18 cellular contexts compared by ENCODE assay signal in the genomic region with DNA sequence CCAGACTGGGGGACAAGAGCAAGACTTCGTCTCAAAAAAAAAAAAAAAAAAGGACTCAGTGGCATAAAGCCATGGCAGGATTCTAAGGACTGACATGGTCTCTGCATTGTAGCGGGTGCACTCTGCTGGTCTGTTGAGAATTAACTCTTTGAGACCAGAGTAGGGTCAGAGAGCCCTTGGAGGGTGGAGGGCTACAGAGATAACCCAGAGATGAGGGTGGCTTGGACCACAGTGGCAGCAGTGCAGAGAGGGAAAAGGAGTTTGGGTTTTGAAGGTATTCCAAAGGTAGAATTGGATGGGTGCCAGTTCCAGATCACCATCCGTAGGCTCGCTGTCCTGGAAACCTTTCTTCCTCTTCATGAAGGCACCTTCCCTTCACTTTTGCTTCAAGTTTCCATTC. TPM values are rescaled to one million over a fixed set of nuclear protein-coding genes. Genes with fewer than 3 reads are reported as not detected.
DNase-seq lines count a peak whose midpoint lies in the region; ATAC-seq and TF ChIP-seq lines count a peak whose summit lies in the region.
"Had no signal": no experiment of that assay in that cellular context is flagged by ENCODE, and none has a peak within 500 bp of the region (broad histone marks: within the 10 kb centered on the region; RNA-seq: fewer than 3 reads in every experiment).

No MANE protein-coding gene starts in this region.

- no peaks in the 10 kb centered on the region for H3K36me3 Mint-ChIP-seq in natural killer cell
- no peaks in the 10 kb centered on the region for H3K36me3 Mint-ChIP-seq in natural killer cell treated with Interleukin-12 subunit alpha and Interleukin-12 subunit beta and Interleukin-15 and Interleukin-18, amount 100 ng/mL, for 72 hours
- no peaks in the 10 kb centered on the region for H3K36me3 Mint-ChIP-seq in WTC11

- H3K9ac ChIP-seq in mesenchymal stem cell (ENCODE audit: low read length) = peak overlapping the region; percentile 50

- POLR2A ChIA-PET in WTC11 (lab: Charles Lee) = no interaction called here

- no peak overlapping the region for H2BK12ac ChIP-seq in mesenchymal stem cell (ENCODE audit: low read length in 2 of 2)

- CTCF ChIA-PET in WTC11 (lab: Charles Lee) = interaction anchor here (0.7 to 2.1 kb wide), 2 partner anchors 15 to 351 kb away, joined by 4 to 6 read pairs; no protein-coding TSS in a partner anchor

- no peak overlapping the region for H3K4me3 Mint-ChIP-seq in natural killer cell
- no peak overlapping the region for H3K4me3 Mint-ChIP-seq in natural killer cell treated with Interleukin-12 subunit alpha and Interleukin-12 subunit beta and Interleukin-15 and Interleukin-18, amount 100 ng/mL, for 72 hours
- H3K4me3 Mint-ChIP-seq in WTC11 = peak overlapping the region; percentile 16; the same call in 1 of the 2 replicates

- H3K27me3 ChIP-seq in mesenchymal stem cell (ENCODE audit: control insufficient read depth in 1 of 2, insufficient read depth in 1 of 2, low read length in 2 of 2) = no peaks in the 10 kb centered on the region
- no peaks in the 10 kb centered on the region for H3K27me3 ChIP-seq in body of pancreas
- H3K27me3 ChIP-seq: dorsolateral prefrontal cortex, testis had no signal

- H3K27ac Mint-ChIP-seq in natural killer cell (peak overlapping the region; percentile 56 to 100), WTC11 (no peak overlapping the region)
- no peak overlapping the region for H3K27ac Mint-ChIP-seq in natural killer cell treated with Interleukin-12 subunit alpha and Interleukin-12 subunit beta and Interleukin-15 and Interleukin-18, amount 100 ng/mL, for 72 hours

- TF ChIP-seq CTCF in natural killer cell (IDR thresholded peaks at IDR 0.05) (no peak), WTC11 (IDR thresholded peaks at IDR 0.05) (no peak), body of pancreas (IDR thresholded peaks at IDR 0.05) (no peak)

- ATAC-seq in natural killer cell = no peak
- ATAC-seq in natural killer cell treated with Interleukin-12 subunit alpha and Interleukin-12 subunit beta and Interleukin-15 and Interleukin-18, amount 100 ng/mL, for 72 hours = no peak
- no peak for ATAC-seq in WTC11
- no peak for ATAC-seq in HG02973 (IDR thresholded peaks at IDR 0.05; ENCODE audit: unreplicated experiment)
- ATAC-seq in GM19455 (IDR thresholded peaks at IDR 0.05; ENCODE audit: unreplicated experiment) = no peak
- ATAC-seq in body of pancreas = no peak
- ATAC-seq: activated CD8-positive, alpha-beta T cell treated with anti-CD3 and anti-CD28 coated beads for 36 hours; right cardiac atrium had no signal

- H2AK5ac ChIP-seq in mesenchymal stem cell (ENCODE audit: low read length, severe bottlenecking) = no peak overlapping the region

- DNase-seq in natural killer cell = no peak
- DNase-seq in natural killer cell treated with Interleukin-12 subunit alpha and Interleukin-12 subunit beta and Interleukin-15 and Interleukin-18, amount 100 ng/mL, for 72 hours (ENCODE audit: low spot score) = no peak
- DNase-seq in WTC11 (ENCODE audit: low spot score) = no peak
- no peak for DNase-seq in mesenchymal stem cell
- no peak for DNase-seq in Ammon's horn (ENCODE audit: low spot score)
- no peak for DNase-seq in body of pancreas
- DNase-seq: activated CD8-positive, alpha-beta T cell treated with anti-CD3 and anti-CD28 coated beads for 36 hours; AML-193; NCI-H1694 treated with DMSO at 0.1 percent for 48 hours; NCI-H510A; stimulated activated CD4-positive, alpha-beta T cell treated with anti-CD3 and anti-CD28 coated beads, Interleukin-2, amount 100 ng/mL, for 24 hours; testis had no signal

- no peak overlapping the region for H2BK15ac ChIP-seq in mesenchymal stem cell (ENCODE audit: low read depth, poor library complexity, severe bottlenecking)

- no peak for TF ChIP-seq POLR2A in body of pancreas (IDR thresholded peaks at IDR 0.05)

- H3K9me3 Mint-ChIP-seq in natural killer cell (no peaks in the 10 kb centered on the region), WTC11 (no peaks in the 10 kb centered on the region)
- no peaks in the 10 kb centered on the region for H3K9me3 Mint-ChIP-seq in natural killer cell treated with Interleukin-12 subunit alpha and Interleukin-12 subunit beta and Interleukin-15 and Interleukin-18, amount 100 ng/mL, for 72 hours
- H3K9me3 Mint-ChIP-seq: activated CD8-positive, alpha-beta T cell treated with anti-CD3 and anti-CD28 coated beads for 36 hours had no signal

- no peak overlapping the region for H3K4ac ChIP-seq in mesenchymal stem cell (ENCODE audit: low read depth in 1 of 2, low read length in 2 of 2)

- H3K4me3 ChIP-seq in mesenchymal stem cell (ENCODE audit: insufficient read depth in 1 of 2, low read depth in 1 of 2, low read length in 2 of 2) (peak overlapping the region in 1 of 2 experiments; percentile 44), body of pancreas (no peak overlapping the region)

- H3K23ac ChIP-seq in mesenchymal stem cell (ENCODE audit: low read length in 2 of 2) = no peak overlapping the region

- peaks cover 18 to 27% of the 10 kb centered on the region in 2 donors for H3K4me1 Mint-ChIP-seq in natural killer cell
- peaks cover 18 to 22% of the 10 kb centered on the region in 2 donors for H3K4me1 Mint-ChIP-seq in natural killer cell treated with Interleukin-12 subunit alpha and Interleukin-12 subunit beta and Interleukin-15 and Interleukin-18, amount 100 ng/mL, for 72 hours (ENCODE audit: low read depth in 2 of 2)
- H3K4me1 Mint-ChIP-seq in WTC11 = peaks cover 20% of the 10 kb centered on the region

- peaks cover 17% of the 10 kb centered on the region for H3K79me1 ChIP-seq in mesenchymal stem cell (replicated peaks; ENCODE audit: low read length, poor library complexity, severe bottlenecking)

- H3K36me3 ChIP-seq in mesenchymal stem cell (ENCODE audit: control insufficient read depth in 1 of 2, insufficient read depth in 2 of 2, low read depth in 1 of 2, low read length in 2 of 2) = peaks cover 0 to 7% of the 10 kb centered on the region in 2 experiments
- H3K36me3 ChIP-seq in body of pancreas (replicated peaks in 1 of 2; ENCODE audit: insufficient read depth in 1 of 2, low read depth in 2 of 2) = no peaks in the 10 kb centered on the region
- H3K36me3 ChIP-seq: esophagus muscularis mucosa, neutrophil had no signal

- WGBS in mesenchymal stem cell = 96% methylated on average over 2 of the region's 4 CpGs
- 50 to 55% methylated on average over 4 of the region's 4 CpGs for WGBS in body of pancreas, 2 donors

- intact Hi-C loops in natural killer cell (cut with micrococcal nuclease) (no loop called here), body of pancreas (cut with DNase I) (loop anchor here (10.0 kb wide), 1 partner anchor 175 kb away; no protein-coding TSS in a partner anchor)

- H3K27ac ChIP-seq in mesenchymal stem cell (ENCODE audit: low read length, poor library complexity, severe bottlenecking) = no peak overlapping the region
- peak overlapping the region in 1 of 4 donors; percentile 5 for H3K27ac ChIP-seq in body of pancreas

- no peak overlapping the region for H3K18ac ChIP-seq in mesenchymal stem cell (ENCODE audit: low read depth in 1 of 2, low read length in 2 of 2)

- H4K8ac ChIP-seq in mesenchymal stem cell (ENCODE audit: low read length) = no peak overlapping the region

- H2BK120ac ChIP-seq in mesenchymal stem cell (ENCODE audit: low read depth, low read length) = no peak overlapping the region

- no peak overlapping the region for H2BK5ac ChIP-seq in mesenchymal stem cell (ENCODE audit: low read depth, low read length, poor library complexity, severe bottlenecking)

- H3K14ac ChIP-seq in mesenchymal stem cell (ENCODE audit: low read length in 2 of 2) = no peak overlapping the region

- peaks cover 9% of the 10 kb centered on the region for H3K4me1 ChIP-seq in mesenchymal stem cell (ENCODE audit: control insufficient read depth, insufficient read depth, low read depth, low read length)
- H3K4me1 ChIP-seq in body of pancreas = peaks cover 30% of the 10 kb centered on the region

- H4K91ac ChIP-seq in mesenchymal stem cell (ENCODE audit: low read length) = no peak overlapping the region

- H3K9me3 ChIP-seq in mesenchymal stem cell (ENCODE audit: control insufficient read depth, low read length) (no peaks in the 10 kb centered on the region), body of pancreas (no peaks in the 10 kb centered on the region)
- H3K9me3 ChIP-seq: esophagus muscularis mucosa, neutrophil, testis had no signal

- H3K27me3 Mint-ChIP-seq in natural killer cell (ENCODE audit: low read depth in 2 of 2) = peaks cover 7 to 11% of the 10 kb centered on the region in 2 donors
- H3K27me3 Mint-ChIP-seq in natural killer cell treated with Interleukin-12 subunit alpha and Interleukin-12 subunit beta and Interleukin-15 and Interleukin-18, amount 100 ng/mL, for 72 hours = peaks cover 11 to 16% of the 10 kb centered on the region in 2 donors
- H3K27me3 Mint-ChIP-seq in WTC11 (ENCODE audit: low read depth) = peaks cover 30% of the 10 kb centered on the region

- no peak overlapping the region for H3K4me2 ChIP-seq in mesenchymal stem cell (ENCODE audit: low read length, poor library complexity, severe bottlenecking)

- H2AFZ ChIP-seq in mesenchymal stem cell (ENCODE audit: low read depth, low read length) = no peak overlapping the region

RNA-seq across cellular contexts. Expression of a gene that starts 14.3 kb away (rescaled TPM):
- 100 to 1,000 TPM; 313 to 381 (median 349) TPM for total RNA-seq in natural killer cell
- total RNA-seq in natural killer cell treated with Interleukin-12 subunit alpha and Interleukin-12 subunit beta and Interleukin-15 and Interleukin-18, amount 100 ng/mL, for 72 hours = 100 to 1,000 TPM; 322 to 415 TPM
- total RNA-seq in WTC11 (2021) = 382 to 438 TPM (median 392 TPM) in 3 replicates
- polyA plus RNA-seq in mesenchymal stem cell (2013, experiment 1 of 2) = 97.7 TPM
- 90.8 TPM for polyA plus RNA-seq in mesenchymal stem cell (2013, experiment 2 of 2)
- total RNA-seq in body of pancreas = 100 to 1,000 TPM; 171 to 219 TPM

Comparison
In these comparisons a context has a peak if more than half of its experiments do, and no peak if none do; other contexts are left out.
1. H3K27ac Mint-ChIP-seq: peak in natural killer cell (2 of 2); none in natural killer cell treated with Interleukin-12 subunit alpha and Interleukin-12 subunit beta and Interleukin-15 and Interleukin-18, amount 100 ng/mL, for 72 hours (0 of 2) and WTC11 (single experiment).